26 cellular contexts compared by ENCODE assay signal in the genomic region with DNA sequence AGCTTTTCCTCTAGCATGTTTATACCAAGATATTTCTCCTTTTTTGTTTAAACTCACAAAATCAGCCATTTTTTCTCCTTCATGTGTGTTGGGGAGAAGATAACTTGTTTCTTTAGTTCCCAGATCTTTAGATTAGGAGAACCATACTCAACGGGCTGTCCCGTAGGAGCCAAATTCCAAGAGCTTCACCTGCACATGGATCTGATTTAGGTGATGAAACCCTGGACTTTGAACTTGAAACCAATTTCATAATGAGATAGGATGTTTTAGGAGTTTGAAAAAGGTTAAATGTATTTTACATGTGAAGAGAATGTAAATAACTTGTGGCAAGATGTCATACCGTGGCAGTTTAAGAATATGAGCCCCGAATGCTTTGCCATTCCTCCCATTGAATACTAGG.
"Had no signal": no experiment of that assay in that cellular context is flagged by ENCODE, and none has a peak within 500 bp of the region (broad histone marks: within the 10 kb centered on the region; RNA-seq: fewer than 3 reads in every experiment).

No MANE protein-coding gene starts in this region.

- H3K36me3 ChIP-seq: heart right ventricle, lower lobe of right lung, pancreas, prostate gland, sigmoid colon, spleen, suprapubic skin, thoracic aorta, tibial artery, upper lobe of right lung had no signal

- H2AFZ ChIP-seq: hepatocyte had no signal

- H3K79me2 ChIP-seq: hepatocyte had no signal

- FAIRE-seq: pancreas, small intestine, urothelium cell line had no signal

- H3K27ac ChIP-seq: heart right ventricle, hepatocyte, lower lobe of right lung, pancreas, prostate gland, sigmoid colon, spleen, suprapubic skin, thoracic aorta, tibial artery, upper lobe of right lung had no signal

- H3K4me1 ChIP-seq: heart right ventricle, lower lobe of right lung, pancreas, prostate gland, sigmoid colon, spleen, suprapubic skin, tibial artery, upper lobe of right lung had no signal

- H3K27me3 ChIP-seq: heart right ventricle, hepatocyte, pancreas, sigmoid colon, spleen, suprapubic skin, tibial artery, upper lobe of right lung had no signal

- H3K4me2 ChIP-seq: hepatocyte had no signal

- DNase-seq: heart right ventricle; islet precursor cell; left ventricle myocardium superior; lower lobe of right lung; mammary epithelial cell; midbrain; mucosa of descending colon; naive thymus-derived CD4-positive, alpha-beta T cell; nucleus accumbens; pancreas; posterior cingulate gyrus; retina; right cardiac atrium; sigmoid colon; small intestine; spleen; stimulated activated CD4-positive, alpha-beta T cell treated with anti-CD3 and anti-CD28 coated beads, Interleukin-4, amount 100 ng/mL, for 24 hours; stimulated activated naive CD4-positive, alpha-beta T cell; tibial artery; trophoblast cell; upper lobe of right lung had no signal

- H3K9me3 ChIP-seq: heart right ventricle, lower lobe of right lung, mucosa of descending colon, pancreas, prostate gland, sigmoid colon, spleen, suprapubic skin, thoracic aorta, tibial artery, upper lobe of right lung had no signal

- H3K4me3 ChIP-seq: heart right ventricle, hepatocyte, lower lobe of right lung, mucosa of descending colon, pancreas, prostate gland, sigmoid colon, spleen, suprapubic skin, thoracic aorta, tibial artery, upper lobe of right lung had no signal
